ENCODE assay signal across 1 cellular context in genomic region chr19:48332662-48333466, GRCh38.
A peak's percentile ranks its signal among the peaks of the same experiment; 100 is the strongest.
TF ChIP-seq lines count a peak whose summit lies in the region.

No MANE protein-coding gene starts in this region.

TF ChIP-seq in K562, 482 proteins besides CTCF, POLR2A, EP300 and RAD21 (continues in another document):
- TF ChIP-seq ZNF197 (CRISPR knock-in tag; IDR thresholded peaks at IDR 0.05; ENCODE audit: low read depth) (no peak), ZNF324 (CRISPR knock-in tag; IDR thresholded peaks at IDR 0.05) (no peak), LEF1 (IDR thresholded peaks at IDR 0.05) (peak; percentile 63), ZKSCAN1 (IDR thresholded peaks at IDR 0.05; ENCODE audit: low read depth, low read length) (peak; percentile 95), MECOM (CRISPR knock-in tag; IDR thresholded peaks at IDR 0.05) (no peak), CHD4 (IDR thresholded peaks at IDR 0.05; ENCODE audit: insufficient read depth, insufficient replicate concordance, low read depth, low read length, poor library complexity, severe bottlenecking) (peak; percentile 5), ZEB2 (IDR thresholded peaks at IDR 0.05) (peak; percentile 79), CC2D1A (IDR thresholded peaks at IDR 0.05) (no peak; the same call in 1 of the 2 replicates), MITF (IDR thresholded peaks at IDR 0.05) (peak; percentile 64; the same call in 1 of the 2 replicates), POLR2G (IDR thresholded peaks at IDR 0.05; ENCODE audit: low read depth, low read length) (peak; percentile 62), FOXP1 (CRISPR knock-in tag; IDR thresholded peaks at IDR 0.05) (no peak), E2F6 (IDR thresholded peaks at IDR 0.05; ENCODE audit: borderline replicate concordance in 1 of 2, extremely low read depth in 1 of 2, insufficient read depth in 1 of 2, insufficient read length in 1 of 2, low read depth in 1 of 2, low read length in 1 of 2, poor library complexity in 1 of 2, severe bottlenecking in 1 of 2) (peak in 1 of 2 experiments; percentile 19), HDAC8 (tag; IDR thresholded peaks at IDR 0.05) (no peak), ATF3 (IDR thresholded peaks at IDR 0.05) (no peak), ATF3 (CRISPR knock-in tag; conservative IDR thresholded peaks at IDR 0.05) (0 out of 2 replicates have a peak, but pooled peaks have one; percentile 70), HNRNPLL (IDR thresholded peaks at IDR 0.05; ENCODE audit: low read depth, low read length, poor library complexity, severe bottlenecking) (peak; percentile 21), SRF (CRISPR knock-in tag; IDR thresholded peaks at IDR 0.05) (peak in 1 of 2 experiments; percentile 90; a peak in 1 of 4 replicates), NR3C1 (CRISPR knock-in tag; IDR thresholded peaks at IDR 0.05) (no peak), GABPB1 (CRISPR knock-in tag; IDR thresholded peaks at IDR 0.05) (peak; percentile 14; the same call in 1 of the 2 replicates), ZNF778 (CRISPR knock-in tag; IDR thresholded peaks at IDR 0.05) (no peak), ZNF184 (CRISPR knock-in tag; IDR thresholded peaks at IDR 0.05) (no peak), SRSF1 (IDR thresholded peaks at IDR 0.05; ENCODE audit: low read depth, low read length) (no peak), SMARCB1 (IDR thresholded peaks at IDR 0.05; ENCODE audit: insufficient read length, low read depth) (no peak), ZFPM2 (CRISPR knock-in tag; IDR thresholded peaks at IDR 0.05) (0 out of 2 replicates have a peak, but pooled peaks have one; percentile 36), CREB3 (tag; conservative IDR thresholded peaks at IDR 0.05; ENCODE audit: low read depth) (no peak), ZBTB9 (CRISPR knock-in tag; IDR thresholded peaks at IDR 0.05) (no peak), TBP (optimal IDR thresholded peaks at IDR 0.05; ENCODE audit: low read depth, low read length) (peak; percentile 65), E2F3 (CRISPR knock-in tag; IDR thresholded peaks at IDR 0.05) (no peak), FOXJ2 (tag; IDR thresholded peaks at IDR 0.05) (peak; percentile 63; the same call in 1 of the 2 replicates), C11orf30 (IDR thresholded peaks at IDR 0.05; ENCODE audit: low read depth) (peak; percentile 69), POLR2B (IDR thresholded peaks at IDR 0.05; ENCODE audit: low read depth, partially characterized antibody) (peak; percentile 62), TFAP4 (CRISPR knock-in tag; IDR thresholded peaks at IDR 0.05; ENCODE audit: borderline replicate concordance) (peak; percentile 99), RAD51 (IDR thresholded peaks at IDR 0.05; ENCODE audit: borderline replicate concordance, low read depth) (peak; percentile 8; the same call in 1 of the 2 replicates), CREB3L1 (IDR thresholded peaks at IDR 0.05; ENCODE audit: borderline replicate concordance, low read depth) (peak; percentile 43; the same call in 1 of the 2 replicates), ZNF655 (CRISPR knock-in tag; IDR thresholded peaks at IDR 0.05) (no peak), ZNF75A (CRISPR knock-in tag; IDR thresholded peaks at IDR 0.05) (no peak), HLTF (IDR thresholded peaks at IDR 0.05) (no peak), SMAD2 (IDR thresholded peaks at IDR 0.05; ENCODE audit: low read depth, low read length) (no peak), ESRRB (CRISPR knock-in tag; IDR thresholded peaks at IDR 0.05; ENCODE audit: borderline replicate concordance) (no peak), NCOR1 (IDR thresholded peaks at IDR 0.05) (peak; percentile 71; the same call in 1 of the 2 replicates), ILF3 (IDR thresholded peaks at IDR 0.05; ENCODE audit: borderline replicate concordance) (no peak), PCBP2 (IDR thresholded peaks at IDR 0.05; ENCODE audit: low read depth, low read length, poor library complexity, severe bottlenecking) (no peak), ZNF347 (CRISPR knock-in tag; IDR thresholded peaks at IDR 0.05; ENCODE audit: low read depth) (no peak), RBM39 (optimal IDR thresholded peaks at IDR 0.05; ENCODE audit: low read depth, low read length) (peak; percentile 30), FIP1L1 (IDR thresholded peaks at IDR 0.05; ENCODE audit: low read depth, low read length, poor library complexity, severe bottlenecking) (no peak), MAFG (tag; conservative IDR thresholded peaks at IDR 0.05) (peak; percentile 35), ZNF830 (CRISPR knock-in tag; IDR thresholded peaks at IDR 0.05) (peak; percentile 39; the same call in 1 of the 2 replicates), FOXM1 (IDR thresholded peaks at IDR 0.05; ENCODE audit: low read depth) (peak; percentile 72), FOXM1 (CRISPR knock-in tag; IDR thresholded peaks at IDR 0.05; ENCODE audit: low read depth) (no peak), OTX1 (CRISPR knock-in tag; IDR thresholded peaks at IDR 0.05) (0 out of 2 replicates have a peak, but pooled peaks have one; percentile 60), ZNF740 (CRISPR knock-in tag; IDR thresholded peaks at IDR 0.05) (no peak), ZNF740 (tag; IDR thresholded peaks at IDR 0.05) (no peak), LCOR (CRISPR knock-in tag; IDR thresholded peaks at IDR 0.05) (0 out of 2 replicates have a peak, but pooled peaks have one; percentile 43), SMAD4 (CRISPR knock-in tag; conservative IDR thresholded peaks at IDR 0.05) (0 out of 2 replicates have a peak, but pooled peaks have one; percentile 4), ZNF518B (CRISPR knock-in tag; IDR thresholded peaks at IDR 0.05) (no peak), PPARD (CRISPR knock-in tag; IDR thresholded peaks at IDR 0.05) (no peak), TCF3 (CRISPR knock-in tag; IDR thresholded peaks at IDR 0.05) (peak; percentile 58; the same call in 1 of the 2 replicates), RFX7 (CRISPR knock-in tag; IDR thresholded peaks at IDR 0.05) (0 out of 2 replicates have a peak, but pooled peaks have one; percentile 33), ZNF24 (IDR thresholded peaks at IDR 0.05) (no peak), TCF15 (CRISPR knock-in tag; IDR thresholded peaks at IDR 0.05) (no peak), TGIF2 (CRISPR knock-in tag; IDR thresholded peaks at IDR 0.05) (no peak), KAT8 (IDR thresholded peaks at IDR 0.05; ENCODE audit: low read depth) (no peak), ZC3H4 (CRISPR knock-in tag; IDR thresholded peaks at IDR 0.05; ENCODE audit: borderline replicate concordance) (no peak), SMARCA5 (IDR thresholded peaks at IDR 0.05) (no peak), ZNF165 (CRISPR knock-in tag; IDR thresholded peaks at IDR 0.05; ENCODE audit: borderline replicate concordance) (no peak)
